Comparison of ENCODE assay signal across 1 cellular context in the genomic region with DNA sequence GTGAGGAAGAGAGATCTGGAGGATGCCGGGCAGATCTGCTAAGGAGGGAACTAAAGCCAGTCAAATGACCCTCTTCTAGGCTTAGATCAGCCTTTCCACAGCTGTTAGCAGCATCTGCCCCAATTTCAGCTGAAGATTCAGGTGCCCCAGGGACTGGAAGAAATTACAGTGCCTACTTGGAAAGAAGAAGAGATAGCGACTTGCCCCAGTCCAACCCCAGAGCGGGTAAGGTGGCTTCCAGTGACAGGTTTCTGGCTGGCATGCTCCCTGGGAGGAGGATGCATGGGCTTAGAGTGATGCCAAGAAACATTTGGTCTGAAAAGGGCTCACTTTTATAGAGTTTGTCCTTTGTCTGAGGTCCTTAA.
TF ChIP-seq lines count a peak whose summit lies in the region.

No MANE protein-coding gene starts in this region.

TF ChIP-seq in IMR-90, 13 proteins besides CTCF, POLR2A, EP300 and RAD21:
- TF ChIP-seq RFX5 (IDR thresholded peaks at IDR 0.05; ENCODE audit: low read depth, low read length) (no peak), CEBPB (IDR thresholded peaks at IDR 0.05; ENCODE audit: low read depth, low read length) (no peak), CHD1 (IDR thresholded peaks at IDR 0.05; ENCODE audit: low read depth, low read length) (no peak), RCOR1 (IDR thresholded peaks at IDR 0.05; ENCODE audit: insufficient replicate concordance, low read length) (no peak), FOS (IDR thresholded peaks at IDR 0.05; ENCODE audit: low read depth, low read length) (no peak), MAZ (IDR thresholded peaks at IDR 0.05; ENCODE audit: borderline replicate concordance, low read depth, low read length) (no peak), MAFK (IDR thresholded peaks at IDR 0.05; ENCODE audit: low read depth, low read length) (no peak), NFE2L2 (IDR thresholded peaks at IDR 0.05; ENCODE audit: low read depth, low read length) (no peak)
- TF ChIP-seq, protein P1, sequence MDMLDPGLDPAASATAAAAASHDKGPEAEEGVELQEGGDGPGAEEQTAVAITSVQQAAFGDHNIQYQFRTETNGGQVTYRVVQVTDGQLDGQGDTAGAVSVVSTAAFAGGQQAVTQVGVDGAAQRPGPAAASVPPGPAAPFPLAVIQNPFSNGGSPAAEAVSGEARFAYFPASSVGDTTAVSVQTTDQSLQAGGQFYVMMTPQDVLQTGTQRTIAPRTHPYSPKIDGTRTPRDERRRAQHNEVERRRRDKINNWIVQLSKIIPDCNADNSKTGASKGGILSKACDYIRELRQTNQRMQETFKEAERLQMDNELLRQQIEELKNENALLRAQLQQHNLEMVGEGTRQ (IDR thresholded peaks at IDR 0.05; ENCODE audit: low read depth, low read length), result no peak
